Comparison of ENCODE assay signal across 2 cellular contexts in genomic region chr6:132259070-132259469, GRCh38.
TF ChIP-seq lines count a peak whose summit lies in the region.

No MANE protein-coding gene starts in this region.

TF ChIP-seq in GM23338, 12 proteins besides CTCF, POLR2A, EP300 and RAD21 (continued from another document):
- TF ChIP-seq NANOG (IDR thresholded peaks at IDR 0.05; ENCODE audit: borderline replicate concordance) (no peak), REST (IDR thresholded peaks at IDR 0.05; ENCODE audit: unreplicated experiment) (no peak)
- TF ChIP-seq, protein P1, sequence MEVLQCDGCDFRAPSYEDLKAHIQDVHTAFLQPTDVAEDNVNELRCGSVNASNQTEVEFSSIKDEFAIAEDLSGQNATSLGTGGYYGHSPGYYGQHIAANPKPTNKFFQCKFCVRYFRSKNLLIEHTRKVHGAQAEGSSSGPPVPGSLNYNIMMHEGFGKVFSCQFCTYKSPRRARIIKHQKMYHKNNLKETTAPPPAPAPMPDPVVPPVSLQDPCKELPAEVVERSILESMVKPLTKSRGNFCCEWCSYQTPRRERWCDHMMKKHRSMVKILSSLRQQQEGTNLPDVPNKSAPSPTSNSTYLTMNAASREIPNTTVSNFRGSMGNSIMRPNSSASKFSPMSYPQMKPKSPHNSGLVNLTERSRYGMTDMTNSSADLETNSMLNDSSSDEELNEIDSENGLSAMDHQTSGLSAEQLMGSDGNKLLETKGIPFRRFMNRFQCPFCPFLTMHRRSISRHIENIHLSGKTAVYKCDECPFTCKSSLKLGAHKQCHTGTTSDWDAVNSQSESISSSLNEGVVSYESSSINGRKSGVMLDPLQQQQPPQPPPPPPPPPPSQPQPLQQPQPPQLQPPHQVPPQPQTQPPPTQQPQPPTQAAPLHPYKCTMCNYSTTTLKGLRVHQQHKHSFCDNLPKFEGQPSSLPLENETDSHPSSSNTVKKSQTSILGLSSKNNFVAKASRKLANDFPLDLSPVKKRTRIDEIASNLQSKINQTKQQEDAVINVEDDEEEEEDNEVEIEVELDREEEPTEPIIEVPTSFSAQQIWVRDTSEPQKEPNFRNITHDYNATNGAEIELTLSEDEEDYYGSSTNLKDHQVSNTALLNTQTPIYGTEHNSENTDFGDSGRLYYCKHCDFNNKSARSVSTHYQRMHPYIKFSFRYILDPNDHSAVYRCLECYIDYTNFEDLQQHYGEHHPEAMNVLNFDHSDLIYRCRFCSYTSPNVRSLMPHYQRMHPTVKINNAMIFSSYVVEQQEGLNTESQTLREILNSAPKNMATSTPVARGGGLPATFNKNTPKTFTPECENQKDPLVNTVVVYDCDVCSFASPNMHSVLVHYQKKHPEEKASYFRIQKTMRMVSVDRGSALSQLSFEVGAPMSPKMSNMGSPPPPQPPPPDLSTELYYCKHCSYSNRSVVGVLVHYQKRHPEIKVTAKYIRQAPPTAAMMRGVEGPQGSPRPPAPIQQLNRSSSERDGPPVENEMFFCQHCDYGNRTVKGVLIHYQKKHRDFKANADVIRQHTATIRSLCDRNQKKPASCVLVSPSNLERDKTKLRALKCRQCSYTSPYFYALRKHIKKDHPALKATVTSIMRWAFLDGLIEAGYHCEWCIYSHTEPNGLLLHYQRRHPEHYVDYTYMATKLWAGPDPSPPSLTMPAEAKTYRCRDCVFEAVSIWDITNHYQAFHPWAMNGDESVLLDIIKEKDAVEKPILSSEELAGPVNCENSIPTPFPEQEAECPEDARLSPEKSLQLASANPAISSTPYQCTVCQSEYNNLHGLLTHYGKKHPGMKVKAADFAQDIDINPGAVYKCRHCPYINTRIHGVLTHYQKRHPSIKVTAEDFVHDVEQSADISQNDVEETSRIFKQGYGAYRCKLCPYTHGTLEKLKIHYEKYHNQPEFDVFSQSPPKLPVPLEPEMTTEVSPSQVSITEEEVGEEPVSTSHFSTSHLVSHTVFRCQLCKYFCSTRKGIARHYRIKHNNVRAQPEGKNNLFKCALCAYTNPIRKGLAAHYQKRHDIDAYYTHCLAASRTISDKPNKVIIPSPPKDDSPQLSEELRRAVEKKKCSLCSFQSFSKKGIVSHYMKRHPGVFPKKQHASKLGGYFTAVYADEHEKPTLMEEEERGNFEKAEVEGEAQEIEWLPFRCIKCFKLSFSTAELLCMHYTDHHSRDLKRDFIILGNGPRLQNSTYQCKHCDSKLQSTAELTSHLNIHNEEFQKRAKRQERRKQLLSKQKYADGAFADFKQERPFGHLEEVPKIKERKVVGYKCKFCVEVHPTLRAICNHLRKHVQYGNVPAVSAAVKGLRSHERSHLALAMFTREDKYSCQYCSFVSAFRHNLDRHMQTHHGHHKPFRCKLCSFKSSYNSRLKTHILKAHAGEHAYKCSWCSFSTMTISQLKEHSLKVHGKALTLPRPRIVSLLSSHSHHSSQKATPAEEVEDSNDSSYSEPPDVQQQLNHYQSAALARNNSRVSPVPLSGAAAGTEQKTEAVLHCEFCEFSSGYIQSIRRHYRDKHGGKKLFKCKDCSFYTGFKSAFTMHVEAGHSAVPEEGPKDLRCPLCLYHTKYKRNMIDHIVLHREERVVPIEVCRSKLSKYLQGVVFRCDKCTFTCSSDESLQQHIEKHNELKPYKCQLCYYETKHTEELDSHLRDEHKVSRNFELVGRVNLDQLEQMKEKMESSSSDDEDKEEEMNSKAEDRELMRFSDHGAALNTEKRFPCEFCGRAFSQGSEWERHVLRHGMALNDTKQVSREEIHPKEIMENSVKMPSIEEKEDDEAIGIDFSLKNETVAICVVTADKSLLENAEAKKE (CRISPR knock-in tag; IDR thresholded peaks at IDR 0.05) = no peak

TF ChIP-seq in endothelial cell of umbilical vein, 7 proteins besides CTCF, POLR2A, EP300 and RAD21 (continued from another document):
- TF ChIP-seq GATA2 (IDR thresholded peaks at IDR 0.05; ENCODE audit: insufficient read depth, insufficient read length, low read depth, low read length) (no peak), POLR2AphosphoS5 (IDR thresholded peaks at IDR 0.05; ENCODE audit: insufficient read depth, low read depth, low read length) (no peak), FOS (IDR thresholded peaks at IDR 0.05; ENCODE audit: borderline replicate concordance, insufficient read depth, low read length) (no peak), MYC (IDR thresholded peaks at IDR 0.05; ENCODE audit: low read depth, low read length) (no peak), JUN (IDR thresholded peaks at IDR 0.05; ENCODE audit: borderline replicate concordance, insufficient read depth, insufficient read length, low read depth) (no peak)
